Comparison of ENCODE assay signal across 22 cellular contexts in genomic region chr16:86384263-86384649, GRCh38.
DNase-seq lines count a peak whose midpoint lies in the region; ATAC-seq, FAIRE-seq and TF ChIP-seq lines count a peak whose summit lies in the region.
"Had no signal": no experiment of that assay in that cellular context is flagged by ENCODE, and none has a peak within 500 bp of the region (broad histone marks: within the 10 kb centered on the region; RNA-seq: fewer than 3 reads in every experiment).

No MANE protein-coding gene starts in this region.

- TF ChIP-seq CTCF in IMR-90 (conservative IDR thresholded peaks at IDR 0.05; ENCODE audit: low read depth, low read length) (no peak), brain microvascular endothelial cell (IDR thresholded peaks at IDR 0.05; ENCODE audit: low read depth, low read length, missing control alignments) (no peak), kidney (IDR thresholded peaks at IDR 0.05; ENCODE audit: borderline replicate concordance, extremely low read depth, insufficient read depth) (no peak), sigmoid colon (IDR thresholded peaks at IDR 0.05) (no peak)

- no peak overlapping the region for H3K4me2 ChIP-seq in IMR-90 (ENCODE audit: low read depth, low read length)

- H3K4ac ChIP-seq in IMR-90 (ENCODE audit: low read depth, low read length): peak overlapping the region; percentile 85

- no peaks in the 10 kb centered on the region for H3K27me3 ChIP-seq in IMR-90 (ENCODE audit: control insufficient read depth, insufficient read depth, low read length)
- H3K27me3 ChIP-seq in brain microvascular endothelial cell (replicated peaks): no peaks in the 10 kb centered on the region
- H3K27me3 ChIP-seq in sigmoid colon: no peaks in the 10 kb centered on the region

- DNase-seq in IMR-90 (no peak), brain microvascular endothelial cell (peak; percentile 69), kidney (peak; percentile 84), sigmoid colon (peak; percentile 56), NCI-H2196 (lab: John Stamatoyannopoulos, UW; ENCODE audit: unreplicated experiment) (no peak), NCI-H187 (lab: John Stamatoyannopoulos, UW) (no peak)
- DNase-seq in activated naive CD8-positive, alpha-beta T cell treated with anti-CD3 and anti-CD28 coated beads, Interleukin-2, amount 50 U/mL, for 24 hours: no peak
- no peak for DNase-seq in activated T-cell treated with anti-CD3 and anti-CD28 coated beads, Interleukin-2, amount 50 U/mL, for 48 hours
- DNase-seq: activated CD8-positive, alpha-beta T cell treated with anti-CD3 and anti-CD28 coated beads for 36 hours; activated T-cell treated with anti-CD3 and anti-CD28 coated beads, Interleukin-2, amount 50 U/mL, for 72 hours; C1 segment of cervical spinal cord; DMS153; dorsolateral prefrontal cortex; GOT3; kidney glomerular epithelial cell; naive B cell; NCI-H146; NCI-H446 treated with DMSO at 0.1 percent for 48 hours had no signal

- peak overlapping the region; percentile 98 for H2AK5ac ChIP-seq in IMR-90 (ENCODE audit: low read depth, low read length)

- CTCF ChIA-PET in IMR-90 (lab: Yijun Ruan, JAX): interaction anchor here (0.6 to 0.7 kb wide), 2 partner anchors 93 to 189 kb away, joined by 3 to 5 read pairs; no protein-coding TSS in a partner anchor

- intact Hi-C loops in IMR-90 (cut with micrococcal nuclease): no loop called here
- intact Hi-C loops in kidney (cut with DNase I): no loop called here
- intact Hi-C loops in sigmoid colon (cut with DNase I): no loop called here

- H2BK120ac ChIP-seq in IMR-90 (ENCODE audit: low read depth, low read length): peak overlapping the region; percentile 90

- H4K5ac ChIP-seq in IMR-90 (ENCODE audit: low read depth, low read length): peak overlapping the region; percentile 87

- H3K4me3 ChIP-seq in IMR-90 (ENCODE audit: insufficient read depth, low read depth, low read length): no peak overlapping the region
- no peak overlapping the region for H3K4me3 ChIP-seq in brain microvascular endothelial cell (ENCODE audit: low read depth, low read length)
- H3K4me3 ChIP-seq in kidney (ENCODE audit: low read length in 2 of 2): no peak overlapping the region
- no peak overlapping the region for H3K4me3 ChIP-seq in sigmoid colon
- H3K4me3 ChIP-seq: dorsolateral prefrontal cortex had no signal

- no peaks in the 10 kb centered on the region for H4K20me1 ChIP-seq in IMR-90 (ENCODE audit: insufficient read depth, low read length)

- H2BK5ac ChIP-seq in IMR-90 (ENCODE audit: low read depth, low read length, poor library complexity, severe bottlenecking): peak overlapping the region; percentile 97

- TF ChIP-seq POLR2A in IMR-90 (IDR thresholded peaks at IDR 0.05; ENCODE audit: low read depth, low read length) (no peak), sigmoid colon (IDR thresholded peaks at IDR 0.05) (no peak)

- dilution Hi-C loops in IMR-90 (cut with HindIII; ENCODE audit: low sequenced_read_pairs, unreplicated experiment): no loop called here

- H3K36me3 Mint-ChIP-seq in activated naive CD8-positive, alpha-beta T cell treated with anti-CD3 and anti-CD28 coated beads, Interleukin-2, amount 50 U/mL, for 24 hours (ENCODE audit: low read depth): no peaks in the 10 kb centered on the region
- H3K36me3 Mint-ChIP-seq: activated naive CD4-positive, alpha-beta T cell treated with anti-CD3 and anti-CD28 coated beads, Interleukin-2, amount 50 U/mL, for 72 hours; naive B cell; WTC11 had no signal

- peak overlapping the region; percentile 97; the same call in 2 of the 3 replicates for H2BK15ac ChIP-seq in IMR-90 (ENCODE audit: low read depth, low read length)

- H2BK20ac ChIP-seq in IMR-90 (ENCODE audit: low read depth, low read length): peak overlapping the region; percentile 73

- H3K56ac ChIP-seq in IMR-90 (ENCODE audit: extremely low read depth, insufficient read depth, low read length): peak overlapping the region; percentile 1

- TF ChIP-seq EP300 in sigmoid colon (IDR thresholded peaks at IDR 0.05): no peak

- peaks cover 2% of the 10 kb centered on the region for H3K4me1 Mint-ChIP-seq in activated naive CD8-positive, alpha-beta T cell treated with anti-CD3 and anti-CD28 coated beads, Interleukin-2, amount 50 U/mL, for 24 hours

- peak overlapping the region; percentile 86 for H3K18ac ChIP-seq in IMR-90 (ENCODE audit: low read depth, low read length)

- peaks cover 26 to 50% of the 10 kb centered on the region in 2 experiments for H3K79me1 ChIP-seq in IMR-90 (ENCODE audit: low read depth in 1 of 2, low read length in 2 of 2)

- no CpG with 5 or more reads among the region's 9 CpGs for WGBS in IMR-90 (ENCODE audit: extremely low coverage in 2 of 2, insufficient read length in 1 of 2), 2 experiments
- WGBS in sigmoid colon, 2 donors: 63 to 79% methylated on average over 9 of the region's 9 CpGs

- BruUV-seq in IMR-90 (replicated peaks; lab: Mats Ljungman, UMichigan): no TSS peak

- peak overlapping the region; percentile 98 for H4K91ac ChIP-seq in IMR-90 (ENCODE audit: insufficient read depth, low read depth, low read length)

- peak overlapping the region; percentile 26; the same call in 1 of the 2 replicates for H3K9ac ChIP-seq in IMR-90 (ENCODE audit: low read depth, low read length)
- H3K9ac ChIP-seq in kidney (ENCODE audit: low read length in 2 of 2): no peak overlapping the region
- H3K9ac ChIP-seq: parathyroid adenoma had no signal

- no peak for FAIRE-seq in kidney (lab: Jason Lieb, UNC)
- FAIRE-seq: small intestine had no signal

- H3K4me1 ChIP-seq in IMR-90 (ENCODE audit: control insufficient read depth, insufficient read depth, low read length) (peaks cover 36% of the 10 kb centered on the region), kidney (ENCODE audit: control insufficient read depth in 1 of 2, insufficient read depth in 1 of 2, low read depth in 1 of 2, low read length in 2 of 2) (no peaks in the 10 kb centered on the region), sigmoid colon (peaks cover 0 to 9% (median 2%) of the 10 kb centered on the region in 4 donors)
- H3K4me1 ChIP-seq: parathyroid adenoma had no signal

- POLR2A ChIA-PET in IMR-90 (lab: Charles Lee; ENCODE audit: unreplicated experiment): interaction anchor here (0.6 to 1.1 kb wide), 2 partner anchors 127 to 134 kb away, joined by 4 to 7 read pairs; no protein-coding TSS in a partner anchor

- in situ Hi-C loops in IMR-90 (cut with MboI; ENCODE audit: low sequenced_read_pairs) (no loop called here), brain microvascular endothelial cell (cut with HindIII; ENCODE audit: low pct_ligation_motif_present, low sequenced_read_pairs) (no loop called here)

- peak overlapping the region; percentile 94 for H3K14ac ChIP-seq in IMR-90 (replicated peaks; ENCODE audit: low read depth, low read length)

- no peaks in the 10 kb centered on the region for H3K36me3 ChIP-seq in IMR-90 (ENCODE audit: control insufficient read depth, insufficient read depth, low read length)
- no peaks in the 10 kb centered on the region for H3K36me3 ChIP-seq in brain microvascular endothelial cell (replicated peaks)
- no peaks in the 10 kb centered on the region for H3K36me3 ChIP-seq in kidney (ENCODE audit: control insufficient read depth in 1 of 2, insufficient read depth in 2 of 2, low read length in 2 of 2)
- no peaks in the 10 kb centered on the region for H3K36me3 ChIP-seq in sigmoid colon

- H4K8ac ChIP-seq in IMR-90 (ENCODE audit: low read depth in 2 of 2, low read length in 2 of 2): peak overlapping the region; percentile 70 to 89

- H2AFZ ChIP-seq in IMR-90 (replicated peaks; ENCODE audit: low read length, poor library complexity): peak overlapping the region; percentile 58
- H2AFZ ChIP-seq: parathyroid adenoma had no signal

- H3K27ac Mint-ChIP-seq in activated naive CD8-positive, alpha-beta T cell treated with anti-CD3 and anti-CD28 coated beads, Interleukin-2, amount 50 U/mL, for 24 hours: no peak overlapping the region
- H3K27ac Mint-ChIP-seq: activated CD8-positive, alpha-beta T cell treated with anti-CD3 and anti-CD28 coated beads for 36 hours; activated naive CD4-positive, alpha-beta T cell treated with anti-CD3 and anti-CD28 coated beads, Interleukin-2, amount 50 U/mL, for 72 hours; activated T-cell treated with anti-CD3 and anti-CD28 coated beads, Interleukin-2, amount 50 U/mL, for 72 hours; naive B cell; WTC11 had no signal

- peak overlapping the region; percentile 56 for H2AK9ac ChIP-seq in IMR-90 (replicated peaks; ENCODE audit: low read depth, low read length, poor library complexity)

- peaks cover 18% of the 10 kb centered on the region for H3K27me3 Mint-ChIP-seq in activated naive CD8-positive, alpha-beta T cell treated with anti-CD3 and anti-CD28 coated beads, Interleukin-2, amount 50 U/mL, for 24 hours

- H3K27ac ChIP-seq in IMR-90 (ENCODE audit: insufficient read depth, low read length): peak overlapping the region; percentile 94
- peak overlapping the region; percentile 84 for H3K27ac ChIP-seq in brain microvascular endothelial cell
- no peak overlapping the region for H3K27ac ChIP-seq in kidney (ENCODE audit: low read depth in 2 of 2, low read length in 2 of 2)
- H3K27ac ChIP-seq in sigmoid colon: peak overlapping the region in 3 of 4 donors; percentile 15 to 43 (median 25)
- H3K27ac ChIP-seq: dorsolateral prefrontal cortex, parathyroid adenoma had no signal

- no peak for ATAC-seq in IMR-90 (ENCODE audit: low read depth)
- ATAC-seq in activated naive CD8-positive, alpha-beta T cell treated with anti-CD3 and anti-CD28 coated beads, Interleukin-2, amount 50 U/mL, for 24 hours: no peak
- ATAC-seq: activated CD8-positive, alpha-beta T cell treated with anti-CD3 and anti-CD28 coated beads for 36 hours; activated naive CD4-positive, alpha-beta T cell treated with anti-CD3 and anti-CD28 coated beads, Interleukin-2, amount 50 U/mL, for 72 hours; activated T-cell treated with anti-CD3 and anti-CD28 coated beads, Interleukin-2, amount 50 U/mL, for 72 hours; WTC11 had no signal

- TF ChIP-seq RAD21 in IMR-90 (IDR thresholded peaks at IDR 0.05; ENCODE audit: low read length): no peak

- H3K9me3 ChIP-seq in IMR-90 (ENCODE audit: control insufficient read depth, insufficient read depth, low read length) (peaks cover 2% of the 10 kb centered on the region), kidney (ENCODE audit: control insufficient read depth in 1 of 2, low read length in 2 of 2) (no peaks in the 10 kb centered on the region), sigmoid colon (no peaks in the 10 kb centered on the region)

- no peak overlapping the region for H3K4me3 Mint-ChIP-seq in activated naive CD8-positive, alpha-beta T cell treated with anti-CD3 and anti-CD28 coated beads, Interleukin-2, amount 50 U/mL, for 24 hours
- H3K4me3 Mint-ChIP-seq: activated CD8-positive, alpha-beta T cell treated with anti-CD3 and anti-CD28 coated beads for 36 hours; activated T-cell treated with anti-CD3 and anti-CD28 coated beads, Interleukin-2, amount 50 U/mL, for 72 hours; naive B cell; WTC11 had no signal

- peaks cover 41% of the 10 kb centered on the region for H3K9me1 ChIP-seq in IMR-90 (ENCODE audit: insufficient read depth, low read length)

- no peaks in the 10 kb centered on the region for H3K9me3 Mint-ChIP-seq in activated naive CD8-positive, alpha-beta T cell treated with anti-CD3 and anti-CD28 coated beads, Interleukin-2, amount 50 U/mL, for 24 hours
- H3K9me3 Mint-ChIP-seq: activated CD8-positive, alpha-beta T cell treated with anti-CD3 and anti-CD28 coated beads for 36 hours; activated T-cell treated with anti-CD3 and anti-CD28 coated beads, Interleukin-2, amount 50 U/mL, for 72 hours had no signal

- H3K23ac ChIP-seq in IMR-90 (ENCODE audit: low read depth, low read length): peak overlapping the region; percentile 66

Comparison
In these comparisons a context has a peak if more than half of its experiments do, and no peak if none do; other contexts are left out.
1. DNase-seq: peak in brain microvascular endothelial cell (single experiment), kidney (single experiment) and sigmoid colon (single experiment); none in IMR-90 (single experiment), activated naive CD8-positive, alpha-beta T cell treated with anti-CD3 and anti-CD28 coated beads, Interleukin-2, amount 50 U/mL, for 24 hours (single experiment), NCI-H2196 (single experiment), activated T-cell treated with anti-CD3 and anti-CD28 coated beads, Interleukin-2, amount 50 U/mL, for 48 hours (0 of 2) and NCI-H187 (0 of 2).
2. H3K27ac ChIP-seq: peak in IMR-90 (single experiment), brain microvascular endothelial cell (single experiment) and sigmoid colon (3 of 4); none in kidney (0 of 2).